In genomic region chr20:22654243-22654642, GRCh38 we compare ENCODE assay signal across 17 cellular contexts.
DNase-seq lines count a peak whose midpoint lies in the region; ATAC-seq, FAIRE-seq and TF ChIP-seq lines count a peak whose summit lies in the region.
"Had no signal": no experiment of that assay in that cellular context is flagged by ENCODE, and none has a peak within 500 bp of the region (broad histone marks: within the 10 kb centered on the region; RNA-seq: fewer than 3 reads in every experiment).

No MANE protein-coding gene starts in this region.

- H3K79me1 ChIP-seq in H1 (ENCODE audit: low read depth, low read length) (no peaks in the 10 kb centered on the region), trophoblast cell (ENCODE audit: low read length) (no peaks in the 10 kb centered on the region)

- H3K9me3 ChIP-seq in SJCRH30 (replicated peaks), result no peaks in the 10 kb centered on the region
- H3K9me3 ChIP-seq in H1 (ENCODE audit: insufficient read depth in 2 of 2, low read depth in 1 of 2, low read length in 1 of 2), result no peaks in the 10 kb centered on the region
- H3K9me3 ChIP-seq in trophoblast cell (ENCODE audit: insufficient read depth, low read depth, low read length), result peaks cover 1% of the 10 kb centered on the region
- H3K9me3 ChIP-seq in neural progenitor cell (ENCODE audit: low read depth), result no peaks in the 10 kb centered on the region
- no peaks in the 10 kb centered on the region for H3K9me3 ChIP-seq in T-helper 17 cell (ENCODE audit: control insufficient read depth, low read length, poor library complexity, severe bottlenecking)

- H2BK20ac ChIP-seq in H1 (ENCODE audit: low read length), result peak overlapping the region; percentile 64

- H3K56ac ChIP-seq in H1 (replicated peaks; ENCODE audit: insufficient read length, low read depth, low read length), result no peak overlapping the region

- no peaks in the 10 kb centered on the region for H3K9me3 Mint-ChIP-seq in neural progenitor cell

- H4K20me1 ChIP-seq in H1 (replicated peaks in 1 of 2; ENCODE audit: control insufficient read depth in 1 of 2, insufficient read depth in 2 of 2, low read length in 2 of 2) (peaks cover 0 to 5% of the 10 kb centered on the region in 2 experiments), neural progenitor cell (ENCODE audit: low read depth) (no peaks in the 10 kb centered on the region)

- peaks cover 7% of the 10 kb centered on the region for H3K23me2 ChIP-seq in H1 (ENCODE audit: low read depth, low read length)

- H2BK120ac ChIP-seq in H1 (replicated peaks; ENCODE audit: low read depth, low read length) (no peak overlapping the region), trophoblast cell (ENCODE audit: insufficient read depth, low read length, poor library complexity) (no peak overlapping the region)

- peaks cover 3% of the 10 kb centered on the region; the same call in 1 of the 2 replicates for H3K4me1 ChIP-seq in SJCRH30
- H3K4me1 ChIP-seq in H1 (replicated peaks in 1 of 4; ENCODE audit: control insufficient read depth in 3 of 4, insufficient read depth in 4 of 4, low read length in 3 of 4), result peaks cover 0 to 8% (median 1%) of the 10 kb centered on the region in 4 experiments; a peak in 4 of 7 replicates
- H3K4me1 ChIP-seq in trophoblast cell (ENCODE audit: control insufficient read depth in 1 of 2, insufficient read depth in 2 of 2, low read length in 2 of 2), result no peaks in the 10 kb centered on the region
- peaks cover 8% of the 10 kb centered on the region for H3K4me1 ChIP-seq in neural progenitor cell

- no peak for ATAC-seq in GM21381 (IDR thresholded peaks at IDR 0.05; ENCODE audit: unreplicated experiment)
- no peak for ATAC-seq in T-helper 17 cell

- CTCF ChIA-PET in H1 (lab: Charles Lee; ENCODE audit: partially characterized antibody), result no interaction called here

- H3K27me3 ChIP-seq in SJCRH30 (no peaks in the 10 kb centered on the region), H1 (replicated peaks in 1 of 4; ENCODE audit: control insufficient read depth in 3 of 4, extremely low read depth in 1 of 4, insufficient read depth in 3 of 4, low read length in 3 of 4) (no peaks in the 10 kb centered on the region; a peak in 1 of 7 replicates), trophoblast cell (ENCODE audit: insufficient read depth, low read length) (no peaks in the 10 kb centered on the region), neural progenitor cell (no peaks in the 10 kb centered on the region)

- peak overlapping the region; percentile 37; the same call in 1 of the 2 replicates for H2BK15ac ChIP-seq in H1 (ENCODE audit: low read length)

- no peaks in the 10 kb centered on the region for H3K79me2 ChIP-seq in H1 (ENCODE audit: control insufficient read depth in 1 of 2, insufficient read depth in 2 of 2, low read length in 2 of 2)
- no peaks in the 10 kb centered on the region for H3K79me2 ChIP-seq in trophoblast cell (ENCODE audit: control insufficient read depth, insufficient read depth, low read length, poor library complexity)
- H3K79me2 ChIP-seq in neural progenitor cell (ENCODE audit: low read depth), result no peaks in the 10 kb centered on the region

- no peak for TF ChIP-seq RAD21 in H1 (IDR thresholded peaks at IDR 0.05 in 1 of 2, conservative IDR thresholded peaks at IDR 0.05 in 1 of 2; ENCODE audit: low read depth in 2 of 2, low read length in 2 of 2)

- H3K9ac ChIP-seq in H1 (replicated peaks in 1 of 4; ENCODE audit: extremely low read depth in 1 of 4, low read depth in 3 of 4, low read length in 3 of 4) (no peak overlapping the region), trophoblast cell (ENCODE audit: low read length) (no peak overlapping the region), neural progenitor cell (no peak overlapping the region)

- no peak overlapping the region for H2AFZ ChIP-seq in H1 (ENCODE audit: low read length)
- no peak overlapping the region for H2AFZ ChIP-seq in trophoblast cell (ENCODE audit: insufficient read depth, low read length, poor library complexity)
- no peak overlapping the region for H2AFZ ChIP-seq in neural progenitor cell (replicated peaks)

- H2BK12ac ChIP-seq in H1 (ENCODE audit: low read depth, low read length), result peak overlapping the region; percentile 99; the same call in 1 of the 2 replicates
- H2BK12ac ChIP-seq in trophoblast cell (ENCODE audit: low read length), result no peak overlapping the region

- H3K27ac ChIP-seq in SJCRH30 (peak overlapping the region; percentile 94; the same call in 1 of the 2 replicates), H1 (ENCODE audit: low read depth, low read length) (no peak overlapping the region), trophoblast cell (ENCODE audit: low read depth, low read length) (no peak overlapping the region), neural progenitor cell (no peak overlapping the region)

- no peak overlapping the region for H3K4ac ChIP-seq in H1 (replicated peaks; ENCODE audit: insufficient read length, low read depth, low read length)
- no peak overlapping the region for H3K4ac ChIP-seq in trophoblast cell (ENCODE audit: low read depth, low read length)

- H3K4me3 ChIP-seq in SJCRH30 (peak overlapping the region; percentile 60), H1 (ENCODE audit: extremely low read depth in 1 of 4, insufficient read depth in 2 of 4, low read depth in 3 of 4, low read length in 4 of 4) (no peak overlapping the region), trophoblast cell (ENCODE audit: low read depth, low read length) (peak overlapping the region; percentile 42), neural progenitor cell (no peak overlapping the region)

- H3K27ac Mint-ChIP-seq in neural progenitor cell, result no peak overlapping the region
- no peak overlapping the region for H3K27ac Mint-ChIP-seq in T-helper 17 cell
- H3K27ac Mint-ChIP-seq: CD4-positive, alpha-beta memory T cell had no signal

- H3K27me3 Mint-ChIP-seq in neural progenitor cell (ENCODE audit: insufficient read depth, low read depth), result peaks cover 6% of the 10 kb centered on the region
- H3K27me3 Mint-ChIP-seq in T-helper 17 cell, result no peaks in the 10 kb centered on the region
- H3K27me3 Mint-ChIP-seq: CD4-positive, alpha-beta memory T cell had no signal

- H3K4me1 Mint-ChIP-seq in neural progenitor cell, result peaks cover 3% of the 10 kb centered on the region
- H3K4me1 Mint-ChIP-seq in T-helper 17 cell, result no peaks in the 10 kb centered on the region
- H3K4me1 Mint-ChIP-seq: CD4-positive, alpha-beta memory T cell had no signal

- no peak for TF ChIP-seq POLR2A in H1 (IDR thresholded peaks at IDR 0.05; ENCODE audit: control extremely low read depth in 1 of 2, low read depth in 2 of 2, low read length in 2 of 2)

- H2AK5ac ChIP-seq in H1 (ENCODE audit: low read depth, low read length) (peak overlapping the region; percentile 94), trophoblast cell (ENCODE audit: low read length) (no peak overlapping the region)

- H4K91ac ChIP-seq in H1 (replicated peaks; ENCODE audit: insufficient read length, low read length) (peak overlapping the region; percentile 89), trophoblast cell (ENCODE audit: low read depth, low read length) (no peak overlapping the region)

- H3K4me2 ChIP-seq in H1 (ENCODE audit: insufficient read depth in 1 of 2, low read depth in 2 of 2, low read length in 2 of 2) (no peak overlapping the region), trophoblast cell (ENCODE audit: low read length) (no peak overlapping the region), neural progenitor cell (no peak overlapping the region)

- DNase-seq in SJCRH30 (no peak), H1 (ENCODE audit: low read depth in 1 of 2, low spot score in 2 of 2) (no peak), trophoblast cell (no peak), neural progenitor cell (ENCODE audit: low spot score) (no peak), T-helper 17 cell (no peak)
- DNase-seq: C1 segment of cervical spinal cord; Calu3; CD4-positive, alpha-beta memory T cell; COR-L47; DMS53; DMS79 treated with DMSO at 0.1 percent for 48 hours; GF-D8; GOT3; H7; HCEC 1CT had no signal

- WGBS in H1 (ENCODE audit: extremely low coverage in 1 of 2, insufficient coverage in 1 of 2, insufficient read length in 1 of 2, insufficient replicate concordance in 2 of 2, low coverage in 1 of 2, low lambda C conversion rate in 2 of 2, missing lambda C conversion rate in 1 of 2), 2 experiments, result 86% methylated on average over 7 of the region's 7 CpGs; no CpG with 5 or more reads in 1 of the 2 experiments
- no CpG with 5 or more reads among the region's 7 CpGs for WGBS in trophoblast cell (ENCODE audit: extremely low coverage, insufficient coverage, insufficient read length)

- no peaks in the 10 kb centered on the region for H3K36me3 ChIP-seq in SJCRH30
- H3K36me3 ChIP-seq in H1 (ENCODE audit: control insufficient read depth in 2 of 4, insufficient read depth in 4 of 4, low read length in 3 of 4), result no peaks in the 10 kb centered on the region; a peak in 1 of 8 replicates
- H3K36me3 ChIP-seq in trophoblast cell (ENCODE audit: control insufficient read depth in 1 of 2, insufficient read depth in 2 of 2, low read length in 2 of 2), result no peaks in the 10 kb centered on the region
- no peaks in the 10 kb centered on the region for H3K36me3 ChIP-seq in neural progenitor cell

- no peak overlapping the region for H3K4me3 Mint-ChIP-seq in neural progenitor cell
- H3K4me3 Mint-ChIP-seq in T-helper 17 cell, result no peak overlapping the region
- H3K4me3 Mint-ChIP-seq: CD4-positive, alpha-beta memory T cell had no signal

- H3F3A ChIP-seq in neural progenitor cell (ENCODE audit: low read depth), result no peaks in the 10 kb centered on the region

- POLR2A ChIA-PET in H1 (lab: Charles Lee; ENCODE audit: partially characterized antibody), result no interaction called here

- H3K18ac ChIP-seq in H1 (ENCODE audit: extremely low read depth, low read length), result no peak overlapping the region
- no peak overlapping the region for H3K18ac ChIP-seq in trophoblast cell (ENCODE audit: low read length)

- no peak overlapping the region for H3K14ac ChIP-seq in H1 (ENCODE audit: insufficient read length)
- no peak overlapping the region for H3K14ac ChIP-seq in trophoblast cell (ENCODE audit: low read length)

- H3K36me3 Mint-ChIP-seq in neural progenitor cell, result no peaks in the 10 kb centered on the region
- H3K36me3 Mint-ChIP-seq in T-helper 17 cell (ENCODE audit: low read depth), result no peaks in the 10 kb centered on the region
- H3K36me3 Mint-ChIP-seq: CD4-positive, alpha-beta memory T cell had no signal

- H3K23ac ChIP-seq in H1 (ENCODE audit: insufficient read length), result no peak overlapping the region
- no peak overlapping the region for H3K23ac ChIP-seq in trophoblast cell (ENCODE audit: low read length)

- TF ChIP-seq CTCF in H1 (IDR thresholded peaks at IDR 0.05; ENCODE audit: control extremely low read depth in 1 of 3, insufficient read depth in 1 of 3, low read depth in 1 of 3, low read length in 3 of 3) (no peak), neural progenitor cell (IDR thresholded peaks at IDR 0.05) (no peak)

- no peak overlapping the region for H4K5ac ChIP-seq in H1 (ENCODE audit: insufficient read length, low read depth, low read length)

- H4K12ac ChIP-seq in trophoblast cell (ENCODE audit: low read depth, low read length), result no peak overlapping the region

- no peak for TF ChIP-seq EP300 in H1 (IDR thresholded peaks at IDR 0.05; ENCODE audit: borderline replicate concordance in 1 of 2, low read depth in 2 of 2, low read length in 2 of 2)

- peak overlapping the region; percentile 42; the same call in 1 of the 2 replicates for H2BK5ac ChIP-seq in H1 (ENCODE audit: low read depth, low read length)
- H2BK5ac ChIP-seq in trophoblast cell (ENCODE audit: low read depth, low read length, poor library complexity), result no peak overlapping the region

- H4K8ac ChIP-seq in H1 (ENCODE audit: extremely low read depth, insufficient read depth, low read length), result no peak overlapping the region
- H4K8ac ChIP-seq in trophoblast cell (ENCODE audit: low read depth, low read length), result no peak overlapping the region

- FAIRE-seq in H1 (lab: Jason Lieb, UNC), result no peak
- FAIRE-seq: GM19239 had no signal

Comparison
In these comparisons a context has a peak if more than half of its experiments do, and no peak if none do; other contexts are left out.
1. H3K4me3 ChIP-seq: peak in SJCRH30 (single experiment) and trophoblast cell (single experiment); none in H1 (0 of 4) and neural progenitor cell (single experiment).